In genomic region chr22:43014876-43015676, GRCh38 we compare ENCODE assay signal across 8 cellular contexts. TPM values are rescaled to one million over a fixed set of nuclear protein-coding genes. Genes with fewer than 3 reads are reported as not detected.
DNase-seq lines count a peak whose midpoint lies in the region; ATAC-seq, FAIRE-seq and TF ChIP-seq lines count a peak whose summit lies in the region.

TSS of gene PACSIN2 (minus strand) at chr22:43015149. CDS start at chr22:42912080, 103,069 bp downstream.

- no peaks in the 10 kb centered on the region for H3K36me3 Mint-ChIP-seq in activated T-helper 17 cell treated with anti-CD3 and anti-CD28 coated beads, Interleukin-2, amount 50 U/mL, for 72 hours (ENCODE audit: low read depth)
- H3K36me3 Mint-ChIP-seq in natural killer cell = no peaks in the 10 kb centered on the region

- no peak for TF ChIP-seq CTCF in RWPE1 (conservative IDR thresholded peaks at IDR 0.05; ENCODE audit: low read depth)
- TF ChIP-seq CTCF in fibroblast of mammary gland (conservative IDR thresholded peaks at IDR 0.05; ENCODE audit: control insufficient read depth, insufficient read depth, low read depth, low read length) = no peak
- no peak for TF ChIP-seq CTCF in natural killer cell (IDR thresholded peaks at IDR 0.05)

- H3K9me3 Mint-ChIP-seq in activated T-helper 17 cell treated with anti-CD3 and anti-CD28 coated beads, Interleukin-2, amount 50 U/mL, for 72 hours = no peaks in the 10 kb centered on the region
- H3K9me3 Mint-ChIP-seq in natural killer cell = no peaks in the 10 kb centered on the region

- H3K27ac ChIP-seq in RWPE1 = peak within 1 kb of the TSS; percentile 73

- POLR2A ChIA-PET in RWPE1 (lab: Yijun Ruan, JAX; ENCODE audit: low non-redundant PET) = interaction anchor here (0.5 to 1.1 kb wide), 2 partner anchors 14 to 138 kb away, joined by 4 to 6 read pairs; no protein-coding TSS in a partner anchor

- H3K4me1 Mint-ChIP-seq in activated T-helper 17 cell treated with anti-CD3 and anti-CD28 coated beads, Interleukin-2, amount 50 U/mL, for 72 hours = peaks cover 16% of the 10 kb centered on the region
- H3K4me1 Mint-ChIP-seq in natural killer cell = peaks cover 24 to 28% of the 10 kb centered on the region in 2 donors

- H3K4me3 Mint-ChIP-seq in activated T-helper 17 cell treated with anti-CD3 and anti-CD28 coated beads, Interleukin-2, amount 50 U/mL, for 72 hours = peak within 1 kb of the TSS; percentile 93
- H3K4me3 Mint-ChIP-seq in natural killer cell = peak within 1 kb of the TSS; percentile 96

- H3K4me3 ChIP-seq in fibroblast of mammary gland (ENCODE audit: control insufficient read depth, low read depth, low read length) = peak within 1 kb of the TSS; percentile 80

- no peaks in the 10 kb centered on the region for H3K27me3 Mint-ChIP-seq in activated T-helper 17 cell treated with anti-CD3 and anti-CD28 coated beads, Interleukin-2, amount 50 U/mL, for 72 hours
- H3K27me3 Mint-ChIP-seq in natural killer cell (ENCODE audit: low read depth in 2 of 2) = peaks cover 0 to 3% of the 10 kb centered on the region in 2 donors

- TF ChIP-seq POLR2A in H54 (IDR thresholded peaks at IDR 0.05; ENCODE audit: low read depth, low read length) = peak; percentile 68

- DNase-seq in ELR (ENCODE audit: low read depth) (peak; percentile 99), H54 (ENCODE audit: insufficient read length, low spot score) (peak; percentile 84), LoVo (ENCODE audit: low spot score) (peak; percentile 97), RWPE1 (ENCODE audit: low spot score) (peak; percentile 99), fibroblast of mammary gland (ENCODE audit: low read depth) (peak; percentile 96), natural killer cell (peak; percentile 99)
- peak; percentile 96 to 98 (median 97) for DNase-seq in stimulated activated naive CD4-positive, alpha-beta T cell (lab: John Stamatoyannopoulos, UW)

- intact Hi-C loops in natural killer cell (cut with micrococcal nuclease) = loop anchor here (1.0 to 10.0 kb wide), 3 partner anchors 120 to 401 kb away; partner anchors contain the start of gene POLDIP3

- peak within 1 kb of the TSS; percentile 88 for H3K27ac Mint-ChIP-seq in activated T-helper 17 cell treated with anti-CD3 and anti-CD28 coated beads, Interleukin-2, amount 50 U/mL, for 72 hours
- peak within 1 kb of the TSS; percentile 82 to 95 for H3K27ac Mint-ChIP-seq in natural killer cell

- CTCF ChIA-PET in RWPE1 (lab: Yijun Ruan, JAX) = no interaction called here

- peak; percentile 99 for ATAC-seq in activated T-helper 17 cell treated with anti-CD3 and anti-CD28 coated beads, Interleukin-2, amount 50 U/mL, for 72 hours (replicated peaks)
- peak; percentile 96 to 100 (median 98) for ATAC-seq in natural killer cell

- no peak for FAIRE-seq in H54 (lab: Jason Lieb, UNC)

RNA-seq across cellular contexts. Expression of gene PACSIN2, which starts in this region (rescaled TPM):
- 10 to 100 TPM; 22.9 to 26.3 TPM for total RNA-seq in activated T-helper 17 cell treated with anti-CD3 and anti-CD28 coated beads, Interleukin-2, amount 50 U/mL, for 72 hours
- 10 to 100 TPM; 37.1 to 48.5 (median 47.6) TPM for total RNA-seq in natural killer cell

Comparison
In these comparisons a context has a peak if more than half of its experiments do, and no peak if none do; other contexts are left out.
1. Peak in every context shown above with its lines: DNase-seq, ATAC-seq, H3K4me3 ChIP-seq and H3K27ac ChIP-seq.